In genomic region chrX:28178206-28178605, GRCh38 we compare ENCODE assay signal across 20 cellular contexts.
"Had no signal": no experiment of that assay in that cellular context is flagged by ENCODE, and none has a peak within 500 bp of the region (broad histone marks: within the 10 kb centered on the region; RNA-seq: fewer than 3 reads in every experiment).

No MANE protein-coding gene starts in this region.

- DNase-seq: hippocampal formation; hypothalamus; immature natural killer cell; islet precursor cell; kidney; kidney glomerular epithelial cell; left cardiac atrium; left colon; left lung; left ventricle myocardium inferior; left ventricle myocardium superior; lower lobe of right lung; mammary epithelial cell; mesenchymal stem cell; mesendoderm; midbrain; mucosa of descending colon; naive B cell; naive thymus-derived CD4-positive, alpha-beta T cell had no signal

- ATAC-seq: left cardiac atrium; left colon; left lobe of liver; left lung; left ventricle myocardium superior; lower lobe of right lung; mucosa of descending colon; naive thymus-derived CD4-positive, alpha-beta T cell had no signal
